ENCODE assay signal across 1 cellular context in the genomic region with DNA sequence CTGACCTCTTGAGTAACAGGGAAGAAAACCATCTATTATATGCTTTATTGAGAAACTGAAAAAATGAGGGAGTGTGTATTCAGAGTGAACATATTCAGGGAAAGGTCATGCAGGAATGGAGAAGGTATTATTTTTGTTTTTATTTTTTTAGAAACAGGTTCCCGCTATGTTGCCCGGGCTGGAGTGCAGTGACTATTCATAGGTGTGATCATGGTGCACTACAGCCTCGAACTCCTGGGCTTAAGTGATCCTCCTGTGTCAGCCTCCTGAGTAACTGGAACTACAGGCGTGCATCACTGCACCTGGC.
TF ChIP-seq lines count a peak whose summit lies in the region.

No MANE protein-coding gene starts in this region.

TF ChIP-seq in IMR-90, 13 proteins besides CTCF, POLR2A, EP300 and RAD21 (continued from another document):
- TF ChIP-seq ELK1 (IDR thresholded peaks at IDR 0.05; ENCODE audit: borderline replicate concordance, low read depth, low read length) (no peak), CEBPB (IDR thresholded peaks at IDR 0.05; ENCODE audit: low read depth, low read length) (no peak), SMC3 (IDR thresholded peaks at IDR 0.05; ENCODE audit: low read depth, low read length) (no peak), RFX5 (IDR thresholded peaks at IDR 0.05; ENCODE audit: low read depth, low read length) (no peak), BHLHE40 (IDR thresholded peaks at IDR 0.05; ENCODE audit: low read depth, low read length) (no peak), CHD1 (IDR thresholded peaks at IDR 0.05; ENCODE audit: low read depth, low read length) (no peak), FOS (IDR thresholded peaks at IDR 0.05; ENCODE audit: low read depth, low read length) (no peak), RCOR1 (IDR thresholded peaks at IDR 0.05; ENCODE audit: insufficient replicate concordance, low read length) (no peak), NFE2L2 (IDR thresholded peaks at IDR 0.05; ENCODE audit: low read depth, low read length) (no peak), USF2 (IDR thresholded peaks at IDR 0.05; ENCODE audit: low read depth, low read length) (no peak), MAZ (IDR thresholded peaks at IDR 0.05; ENCODE audit: borderline replicate concordance, low read depth, low read length) (no peak), MXI1 (IDR thresholded peaks at IDR 0.05; ENCODE audit: borderline replicate concordance, low read depth, low read length) (no peak)
